Comparison of ENCODE assay signal across 8 cellular contexts in genomic region chr1:202625416-202626360, GRCh38.
DNase-seq lines count a peak whose midpoint lies in the region; ATAC-seq lines count a peak whose summit lies in the region.

No MANE protein-coding gene starts in this region.

- peak; percentile 66 for DNase-seq in Ammon's horn (ENCODE audit: low spot score)
- DNase-seq in M059J (ENCODE audit: low read depth) = peak; percentile 66
- peak in 4 of 5 experiments; percentile 28 to 71 (median 35) for DNase-seq in T-helper 2 cell
- DNase-seq in astrocyte of the hippocampus (ENCODE audit: low read depth, low spot score) = peak; percentile 86
- DNase-seq in hippocampal formation (lab: John Stamatoyannopoulos, UW) = peak; percentile 6 to 12
- DNase-seq in stimulated activated CD4-positive, alpha-beta T cell treated with anti-CD3 and anti-CD28 coated beads, Interleukin-15, amount 100 ng/mL, for 48 hours (ENCODE audit: low read depth in 2 of 2) = peak; percentile 28 to 42

- ATAC-seq in GM19023 (IDR thresholded peaks at IDR 0.05; ENCODE audit: unreplicated experiment) (peak; percentile 79), HG03469 (IDR thresholded peaks at IDR 0.05; ENCODE audit: unreplicated experiment) (no peak)

Comparison
In these comparisons a context has a peak if more than half of its experiments do, and no peak if none do; other contexts are left out.
1. DNase-seq: peak in every context shown above with its lines; median percentile 86 in astrocyte of the hippocampus; 66 in Ammon's horn; 66 in M059J; 35 in T-helper 2 cell; 35 in stimulated activated CD4-positive, alpha-beta T cell treated with anti-CD3 and anti-CD28 coated beads, Interleukin-15, amount 100 ng/mL, for 48 hours; 9 in hippocampal formation.